Comparison of ENCODE assay signal across 8 cellular contexts in genomic region chr16:30370444-30371247, GRCh38. TPM values are rescaled to one million over a fixed set of nuclear protein-coding genes. Genes with fewer than 3 reads are reported as not detected.
DNase-seq lines count a peak whose midpoint lies in the region; ATAC-seq, FAIRE-seq and TF ChIP-seq lines count a peak whose summit lies in the region.

A gene with protein sequence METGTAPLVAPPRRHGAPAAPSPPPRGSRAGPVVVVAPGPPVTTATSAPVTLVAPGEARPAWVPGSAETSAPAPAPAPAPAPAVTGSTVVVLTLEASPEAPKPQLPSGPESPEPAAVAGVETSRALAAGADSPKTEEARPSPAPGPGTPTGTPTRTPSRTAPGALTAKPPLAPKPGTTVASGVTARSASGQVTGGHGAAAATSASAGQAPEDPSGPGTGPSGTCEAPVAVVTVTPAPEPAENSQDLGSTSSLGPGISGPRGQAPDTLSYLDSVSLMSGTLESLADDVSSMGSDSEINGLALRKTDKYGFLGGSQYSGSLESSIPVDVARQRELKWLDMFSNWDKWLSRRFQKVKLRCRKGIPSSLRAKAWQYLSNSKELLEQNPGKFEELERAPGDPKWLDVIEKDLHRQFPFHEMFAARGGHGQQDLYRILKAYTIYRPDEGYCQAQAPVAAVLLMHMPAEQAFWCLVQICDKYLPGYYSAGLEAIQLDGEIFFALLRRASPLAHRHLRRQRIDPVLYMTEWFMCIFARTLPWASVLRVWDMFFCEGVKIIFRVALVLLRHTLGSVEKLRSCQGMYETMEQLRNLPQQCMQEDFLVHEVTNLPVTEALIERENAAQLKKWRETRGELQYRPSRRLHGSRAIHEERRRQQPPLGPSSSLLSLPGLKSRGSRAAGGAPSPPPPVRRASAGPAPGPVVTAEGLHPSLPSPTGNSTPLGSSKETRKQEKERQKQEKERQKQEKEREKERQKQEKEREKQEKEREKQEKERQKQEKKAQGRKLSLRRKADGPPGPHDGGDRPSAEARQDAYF (minus strand): TSS chr16:30370494. CDS start chr16:30370183, 311 bp downstream.

- no peaks in the 10 kb centered on the region for H3K9me3 ChIP-seq in OCI-LY3 (ENCODE audit: insufficient read depth, low read length)

- peak within 1 kb of the TSS; percentile 86 for H3K9ac ChIP-seq in OCI-LY3 (ENCODE audit: low read length)

- peaks cover 39% of the 10 kb centered on the region for H3K79me2 ChIP-seq in OCI-LY3 (ENCODE audit: low read length)

- H3K4me3 ChIP-seq in OCI-LY3 (ENCODE audit: low read length): peak within 1 kb of the TSS; percentile 97

- no peaks in the 10 kb centered on the region for H3K27me3 ChIP-seq in OCI-LY3 (ENCODE audit: low read depth, low read length)

- in situ Hi-C loops in Caki2 (cut with HindIII; ENCODE audit: low pct_unique_long_range_greater_than_20kb, low sequenced_read_pairs): no loop called here

- H3K4me2 ChIP-seq in OCI-LY3 (ENCODE audit: low read length): peak within 1 kb of the TSS; percentile 99

- DNase-seq in Caki2 (ENCODE audit: low read depth): peak; percentile 100
- DNase-seq in HuH-7.5 (ENCODE audit: low spot score): peak; percentile 99
- DNase-seq in activated T-cell treated with anti-CD3 and anti-CD28 coated beads for 1 hour (ENCODE audit: low read depth): peak; percentile 98
- DNase-seq in mesenteric fat pad (ENCODE audit: low spot score): peak; percentile 98
- peak; percentile 97 for DNase-seq in stimulated activated CD8-positive, alpha-beta memory T cell treated with anti-CD3 and anti-CD28 coated beads, Interleukin-15, amount 100 ng/mL, for 1 hour (ENCODE audit: low read depth)

- no peak for TF ChIP-seq CTCF in OCI-LY3 (IDR thresholded peaks at IDR 0.05; ENCODE audit: low read depth, low read length)

- peaks cover 24% of the 10 kb centered on the region for H4K20me1 ChIP-seq in OCI-LY3 (ENCODE audit: insufficient read depth, low read length)

- H3K4me1 ChIP-seq in OCI-LY3 (ENCODE audit: low read length): peaks cover 30% of the 10 kb centered on the region

- peak; percentile 69 for ATAC-seq in GM21528 (IDR thresholded peaks at IDR 0.05; ENCODE audit: low FRiP score, unreplicated experiment)

- no peak within 1 kb of the TSS; the same call in 1 of the 2 replicates for H2AFZ ChIP-seq in OCI-LY3 (ENCODE audit: low read depth, low read length)

- FAIRE-seq in endometrium (lab: Jason Lieb, UNC): peak; percentile 100

- peaks cover 2% of the 10 kb centered on the region for H3K36me3 ChIP-seq in OCI-LY3 (replicated peaks; ENCODE audit: low read depth, low read length)

- peak within 1 kb of the TSS; percentile 59 for H3K27ac ChIP-seq in OCI-LY3 (ENCODE audit: low read length)

RNA-seq across cellular contexts. Expression of the gene that starts here (rescaled TPM):
- total RNA-seq in Caki2 (2014; rRNA removed; shearing (Covaris generic); ENCODE audit: low replicate concordance): 39.6 and 56.6 TPM in 2 replicates
- 42.1 TPM for total RNA-seq in mesenteric fat pad

Comparison
In these comparisons a context has a peak if more than half of its experiments do, and no peak if none do; other contexts are left out.
1. Peak in every context shown above with its lines: DNase-seq, ATAC-seq, H3K4me3 ChIP-seq and H3K27ac ChIP-seq.